ENCODE assay signal across 11 cellular contexts in the genomic region with DNA sequence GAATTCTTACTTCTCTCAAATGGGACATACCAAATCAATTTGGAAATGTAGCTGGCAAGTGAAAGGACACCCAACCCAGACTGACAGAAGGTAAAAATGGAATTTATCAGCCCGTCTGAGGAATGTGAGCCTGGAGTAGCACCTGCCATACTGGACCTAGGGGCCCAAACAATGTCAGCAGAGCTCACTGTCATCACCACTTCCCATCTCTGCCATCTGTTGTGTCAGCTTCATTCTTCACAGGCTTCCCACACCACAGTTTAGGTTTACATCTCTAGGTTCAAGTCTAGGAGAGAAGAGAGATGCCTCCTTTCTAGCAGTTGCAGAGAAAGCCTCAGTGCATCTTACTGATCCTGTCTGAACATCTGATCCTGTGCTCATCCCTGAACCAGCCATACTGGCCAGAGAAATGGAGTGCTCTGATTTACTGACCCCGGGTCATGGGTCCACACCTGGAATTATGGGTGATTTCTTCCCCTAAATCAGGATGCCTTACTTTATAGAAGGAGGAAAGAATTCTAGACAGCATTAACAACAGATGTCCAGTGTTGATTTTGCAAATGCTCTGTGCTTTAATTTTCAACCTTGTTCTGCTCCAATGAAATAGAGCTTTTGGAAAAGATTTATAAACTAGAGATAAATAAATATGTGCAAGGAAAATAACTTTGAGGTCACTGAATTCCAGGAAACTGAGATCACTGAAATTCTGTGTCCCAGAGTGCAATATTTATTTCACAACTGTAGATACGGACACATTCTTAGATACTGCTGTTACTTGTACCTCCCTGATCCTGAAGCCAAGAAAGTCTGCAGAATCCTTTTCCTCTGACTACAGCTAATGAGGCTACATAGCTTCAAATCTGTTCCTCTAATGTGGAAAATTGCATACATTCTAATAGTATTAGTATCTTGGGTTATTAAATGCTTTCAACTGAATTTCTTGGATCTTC.
A peak's percentile ranks its signal among the peaks of the same experiment; 100 is the strongest.
DNase-seq lines count a peak whose midpoint lies in the region; ATAC-seq and TF ChIP-seq lines count a peak whose summit lies in the region.
"Had no signal": no experiment of that assay in that cellular context is flagged by ENCODE, and none has a peak within 500 bp of the region (broad histone marks: within the 10 kb centered on the region; RNA-seq: fewer than 3 reads in every experiment).

No MANE protein-coding gene starts in this region.

- H3K4me3 Mint-ChIP-seq in T-helper 17 cell (no peak overlapping the region), nephron (no peak overlapping the region)
- H3K4me3 Mint-ChIP-seq: activated T-helper 1 cell treated with anti-CD3 and anti-CD28 coated beads, Interleukin-12 subunit alpha, Interleukin-12 subunit beta, Interleukin-2, Interleukin-4 antibody, amounts not matched to agents 30 ng/mL and 10 ng/mL and 1 ng/mL, durations not matched to agents 14 hours and 24 hours and 36 hours had no signal

- H3K36me3 Mint-ChIP-seq in T-helper 17 cell (ENCODE audit: low read depth): peaks cover 17% of the 10 kb centered on the region
- no peaks in the 10 kb centered on the region for H3K36me3 Mint-ChIP-seq in nephron (ENCODE audit: low read depth)

- H3K4me3 ChIP-seq in AG09309 (ENCODE audit: control insufficient read depth, low read depth, low read length): no peak overlapping the region

- ATAC-seq in T-helper 17 cell: no peak

- H3K27me3 Mint-ChIP-seq in T-helper 17 cell (no peaks in the 10 kb centered on the region), nephron (ENCODE audit: low read depth) (peaks cover 3% of the 10 kb centered on the region)

- H3K9me3 ChIP-seq in T-helper 17 cell (ENCODE audit: control insufficient read depth, low read length, poor library complexity, severe bottlenecking): no peaks in the 10 kb centered on the region

- no peaks in the 10 kb centered on the region for H3K9me3 Mint-ChIP-seq in nephron
- H3K9me3 Mint-ChIP-seq: activated T-helper 1 cell treated with anti-CD3 and anti-CD28 coated beads, Interleukin-12 subunit alpha, Interleukin-12 subunit beta, Interleukin-2, Interleukin-4 antibody, amounts not matched to agents 30 ng/mL and 10 ng/mL and 1 ng/mL, durations not matched to agents 14 hours and 24 hours and 36 hours had no signal

- DNase-seq in AG09309 (ENCODE audit: low read depth): peak; percentile 42
- DNase-seq in T-helper 17 cell: no peak
- peak; percentile 53 for DNase-seq in fibroblast of the conjunctiva (ENCODE audit: low read depth)
- DNase-seq in C1 segment of cervical spinal cord (lab: John Stamatoyannopoulos, UW): no peak
- DNase-seq in globus pallidus (ENCODE audit: low spot score): no peak
- no peak for DNase-seq in medulla oblongata (ENCODE audit: extremely low spot score)
- DNase-seq in activated T-cell treated with anti-CD3 and anti-CD28 coated beads for 4 hours: no peak
- DNase-seq: foreskin melanocyte; NK-92 treated with Interleukin-12 subunit alpha and Interleukin-12 subunit beta, amount 100 ng/mL, for 24 hours had no signal

- peak overlapping the region; percentile 70 for H3K27ac Mint-ChIP-seq in T-helper 17 cell
- peak overlapping the region; percentile 31 to 89 (median 70) for H3K27ac Mint-ChIP-seq in nephron
- H3K27ac Mint-ChIP-seq: activated T-helper 1 cell treated with anti-CD3 and anti-CD28 coated beads, Interleukin-12 subunit alpha, Interleukin-12 subunit beta, Interleukin-2, Interleukin-4 antibody, amounts not matched to agents 30 ng/mL and 10 ng/mL and 1 ng/mL, durations not matched to agents 14 hours and 24 hours and 36 hours had no signal

- H3K4me1 Mint-ChIP-seq in T-helper 17 cell: peaks cover 4% of the 10 kb centered on the region
- peaks cover 41% of the 10 kb centered on the region for H3K4me1 Mint-ChIP-seq in nephron

- TF ChIP-seq CTCF in AG09309 (IDR thresholded peaks at IDR 0.05; ENCODE audit: control insufficient read depth, insufficient read depth, low read depth, low read length, missing control alignments) (no peak), nephron (IDR thresholded peaks at IDR 0.05; ENCODE audit: unreplicated experiment in 3 of 3) (no peak)

Comparison
In these comparisons a context has a peak if more than half of its experiments do, and no peak if none do; other contexts are left out.
1. DNase-seq: peak in AG09309 (single experiment) and fibroblast of the conjunctiva (single experiment); none in T-helper 17 cell (0 of 3), C1 segment of cervical spinal cord (0 of 14), globus pallidus (single experiment), medulla oblongata (single experiment) and activated T-cell treated with anti-CD3 and anti-CD28 coated beads for 4 hours (single experiment).